15 cellular contexts compared by ENCODE assay signal in the genomic region with DNA sequence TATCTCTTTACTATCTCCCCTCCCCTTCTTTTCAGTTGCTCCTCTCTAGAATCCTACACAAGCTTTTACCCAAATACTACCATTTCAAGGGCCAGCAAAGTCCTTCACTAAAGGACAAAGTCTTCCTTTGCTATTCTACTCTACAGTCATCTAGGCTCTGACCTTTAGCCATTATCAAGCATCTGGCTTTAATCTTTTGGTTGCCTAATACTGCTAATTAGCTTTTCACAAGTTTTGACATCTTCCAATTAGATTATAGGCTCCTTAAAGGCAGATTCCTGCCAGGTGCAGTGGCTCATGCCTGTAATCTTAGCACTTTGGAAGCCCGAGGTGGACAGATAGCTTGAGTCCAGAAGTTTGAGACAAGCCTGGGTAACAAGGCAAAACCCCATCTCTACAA.
DNase-seq lines count a peak whose midpoint lies in the region; TF ChIP-seq lines count a peak whose summit lies in the region.
"Had no signal": no experiment of that assay in that cellular context is flagged by ENCODE, and none has a peak within 500 bp of the region (broad histone marks: within the 10 kb centered on the region; RNA-seq: fewer than 3 reads in every experiment).

No MANE protein-coding gene starts in this region.

- no peaks in the 10 kb centered on the region for H3K9me3 Mint-ChIP-seq in neural progenitor cell
- H3K9me3 Mint-ChIP-seq: GM23338, HFFc6 had no signal

- no peaks in the 10 kb centered on the region for H3K36me3 Mint-ChIP-seq in neural progenitor cell
- H3K36me3 Mint-ChIP-seq: CD4-positive, alpha-beta memory T cell had no signal

- no peak overlapping the region for H3K9ac ChIP-seq in colonic mucosa (ENCODE audit: low read depth in 2 of 2, low read length in 2 of 2)
- H3K9ac ChIP-seq in neural progenitor cell, result no peak overlapping the region

- peaks cover 3% of the 10 kb centered on the region for H3K4me1 ChIP-seq in colonic mucosa
- H3K4me1 ChIP-seq in neural progenitor cell, result peaks cover 6% of the 10 kb centered on the region
- H3K4me1 ChIP-seq: HAP-1 had no signal

- no peak overlapping the region for H2AFZ ChIP-seq in neural progenitor cell (replicated peaks)
- H2AFZ ChIP-seq: GM23338 had no signal

- H3K27ac ChIP-seq in colonic mucosa (peak overlapping the region; percentile 17), neural progenitor cell (no peak overlapping the region)

- H3K27me3 ChIP-seq in colonic mucosa (no peaks in the 10 kb centered on the region), neural progenitor cell (no peaks in the 10 kb centered on the region)

- H3K4me1 Mint-ChIP-seq in neural progenitor cell, result peaks cover 5% of the 10 kb centered on the region
- H3K4me1 Mint-ChIP-seq: CD4-positive, alpha-beta memory T cell had no signal

- peak; percentile 93 for DNase-seq in NCI-H82 treated with DMSO at 0.1 percent for 48 hours (lab: John Stamatoyannopoulos, UW; ENCODE audit: unreplicated experiment)
- DNase-seq in colonic mucosa, result peak; percentile 9
- DNase-seq in neural progenitor cell (ENCODE audit: low spot score), result no peak
- DNase-seq in NCI-H1436 (lab: John Stamatoyannopoulos, UW), result no peak
- no peak for DNase-seq in NAMALWA (ENCODE audit: low spot score)
- no peak for DNase-seq in foreskin fibroblast
- DNase-seq: C1 segment of cervical spinal cord; Calu3; CD4-positive, alpha-beta memory T cell; COR-L47; DMS79 treated with DMSO at 0.1 percent for 48 hours; GF-D8; HFFc6 had no signal

- H3K9me3 ChIP-seq in colonic mucosa (no peaks in the 10 kb centered on the region), neural progenitor cell (ENCODE audit: low read depth) (no peaks in the 10 kb centered on the region)
- H3K9me3 ChIP-seq: HAP-1 had no signal

- H3K79me2 ChIP-seq in neural progenitor cell (ENCODE audit: low read depth), result no peaks in the 10 kb centered on the region

- intact Hi-C loops in colonic mucosa (cut with DNase I), result loop anchor here (10.0 kb wide), 1 partner anchor 119 kb away; no protein-coding TSS in a partner anchor

- H3K36me3 ChIP-seq in colonic mucosa (no peaks in the 10 kb centered on the region), neural progenitor cell (no peaks in the 10 kb centered on the region)
- H3K36me3 ChIP-seq: HAP-1 had no signal

- H3F3A ChIP-seq in neural progenitor cell (ENCODE audit: low read depth), result no peaks in the 10 kb centered on the region

- TF ChIP-seq CTCF in colonic mucosa (IDR thresholded peaks at IDR 0.05) (no peak), neural progenitor cell (IDR thresholded peaks at IDR 0.05) (no peak), foreskin fibroblast (IDR thresholded peaks at IDR 0.05; ENCODE audit: low read depth, low read length) (no peak)

- H3K27me3 Mint-ChIP-seq in neural progenitor cell (ENCODE audit: insufficient read depth, low read depth), result peaks cover 3% of the 10 kb centered on the region

- no peaks in the 10 kb centered on the region for H4K20me1 ChIP-seq in neural progenitor cell (ENCODE audit: low read depth)

- H3K4me2 ChIP-seq in neural progenitor cell, result peak overlapping the region; percentile 18
- H3K4me2 ChIP-seq: GM23338 had no signal

- no peak overlapping the region for H3K4me3 Mint-ChIP-seq in neural progenitor cell
- H3K4me3 Mint-ChIP-seq: CD4-positive, alpha-beta memory T cell; GM23338; HFFc6 had no signal

- H3K4me3 ChIP-seq in colonic mucosa, result no peak overlapping the region
- no peak overlapping the region for H3K4me3 ChIP-seq in neural progenitor cell
- H3K4me3 ChIP-seq in foreskin fibroblast (ENCODE audit: low read depth in 1 of 2, low read length in 2 of 2), result no peak overlapping the region
- H3K4me3 ChIP-seq: GM23338, HAP-1 had no signal

- no peak overlapping the region for H3K27ac Mint-ChIP-seq in neural progenitor cell
- H3K27ac Mint-ChIP-seq: CD4-positive, alpha-beta memory T cell; GM23338; HFFc6 had no signal

Comparison
In these comparisons a context has a peak if more than half of its experiments do, and no peak if none do; other contexts are left out.
1. DNase-seq: peak in NCI-H82 treated with DMSO at 0.1 percent for 48 hours (single experiment) and colonic mucosa (single experiment); none in neural progenitor cell (single experiment), NCI-H1436 (single experiment), NAMALWA (single experiment) and foreskin fibroblast (0 of 2).